In genomic region chr12:121748571-121749265, GRCh38 we compare ENCODE assay signal across 7 cellular contexts. TPM values are rescaled to one million over a fixed set of nuclear protein-coding genes. Genes with fewer than 3 reads are reported as not detected.
DNase-seq lines count a peak whose midpoint lies in the region; ATAC-seq and TF ChIP-seq lines count a peak whose summit lies in the region.

No MANE protein-coding gene starts in this region.

- peaks cover 7% of the 10 kb centered on the region for H3K27me3 Mint-ChIP-seq in brain

- no peak overlapping the region for H3K4me3 ChIP-seq in lower lobe of right lung
- H3K4me3 ChIP-seq in SJCRH30: no peak overlapping the region

- peaks cover 24% of the 10 kb centered on the region for H3K36me3 Mint-ChIP-seq in brain

- H3K9me3 Mint-ChIP-seq in brain: no peaks in the 10 kb centered on the region

- H3K9me3 ChIP-seq in lower lobe of right lung: no peaks in the 10 kb centered on the region
- H3K9me3 ChIP-seq in SJCRH30 (replicated peaks): no peaks in the 10 kb centered on the region

- intact Hi-C loops in lower lobe of right lung (cut with DNase I): no loop called here

- H3K27ac ChIP-seq in lower lobe of right lung (no peak overlapping the region), SJCRH30 (no peak overlapping the region)

- H3K36me3 ChIP-seq in lower lobe of right lung: peaks cover 11% of the 10 kb centered on the region
- H3K36me3 ChIP-seq in SJCRH30: peaks cover 32% of the 10 kb centered on the region

- peaks cover 9% of the 10 kb centered on the region for H3K4me1 ChIP-seq in lower lobe of right lung
- no peaks in the 10 kb centered on the region for H3K4me1 ChIP-seq in SJCRH30

- H3K27me3 ChIP-seq in lower lobe of right lung (ENCODE audit: low read depth) (no peaks in the 10 kb centered on the region), SJCRH30 (no peaks in the 10 kb centered on the region)

- peak overlapping the region; percentile 46 to 97 (median 70) for H3K27ac Mint-ChIP-seq in brain

- peak; percentile 64 for ATAC-seq in GM18511 (IDR thresholded peaks at IDR 0.05; ENCODE audit: unreplicated experiment)
- ATAC-seq in lower lobe of right lung: peak; percentile 45 to 53
- no peak for ATAC-seq in HG03457 (IDR thresholded peaks at IDR 0.05; ENCODE audit: unreplicated experiment)

- peaks cover 12% of the 10 kb centered on the region for H3K4me1 Mint-ChIP-seq in brain

- H3K4me3 Mint-ChIP-seq in brain: peak overlapping the region in 2 of 5 experiments; percentile 13 to 48

- TF ChIP-seq CTCF in brain (conservative IDR thresholded peaks at IDR 0.05) (no peak), lower lobe of right lung (IDR thresholded peaks at IDR 0.05) (no peak)

- peak; percentile 67 for DNase-seq in NCI-H2227 treated with DMSO at 0.1 percent for 48 hours (lab: John Stamatoyannopoulos, UW)
- no peak for DNase-seq in lower lobe of right lung
- DNase-seq in NCI-H1436 (lab: John Stamatoyannopoulos, UW): no peak
- DNase-seq in SJCRH30: no peak

RNA-seq across cellular contexts. Expression of gene TMEM120B, which starts 36.2 kb away (rescaled TPM):
- 3.7 TPM for polyA plus RNA-seq in brain (ENCODE audit: insufficient read depth, low read depth, low replicate concordance)
- total RNA-seq in lower lobe of right lung: 13.4 TPM
- total RNA-seq in SJCRH30 (2014; rRNA removed; shearing (Covaris generic)): 23.9 and 25.5 TPM in 2 replicates

RNA-seq across cellular contexts. Expression of gene RHOF, which starts 44.8 kb away (rescaled TPM):
- polyA plus RNA-seq in brain (ENCODE audit: insufficient read depth, low read depth, low replicate concordance): 8.9 TPM
- total RNA-seq in lower lobe of right lung: 28.7 TPM
- 2.8 and 5.2 TPM in 2 replicates for total RNA-seq in SJCRH30 (2014; rRNA removed; shearing (Covaris generic))

RNA-seq across cellular contexts. Expression of gene SETD1B, which starts 55.1 kb away (rescaled TPM):
- 7.1 TPM for polyA plus RNA-seq in brain (ENCODE audit: insufficient read depth, low read depth, low replicate concordance)
- total RNA-seq in lower lobe of right lung: 19.7 TPM
- 3.2 and 3.8 TPM in 2 replicates for total RNA-seq in SJCRH30 (2014; rRNA removed; shearing (Covaris generic))
